Comparison of ENCODE assay signal across 8 cellular contexts in genomic region chr12:27703720-27704452, GRCh38. TPM values are rescaled to one million over a fixed set of nuclear protein-coding genes. Genes with fewer than 3 reads are reported as not detected.
DNase-seq lines count a peak whose midpoint lies in the region; ATAC-seq and TF ChIP-seq lines count a peak whose summit lies in the region.

No MANE protein-coding gene starts in this region.

- peak overlapping the region; percentile 76 for H3K27ac ChIP-seq in GM23248
- H3K27ac ChIP-seq in right atrium auricular region, result no peak overlapping the region

- no peaks in the 10 kb centered on the region for H3K9me3 Mint-ChIP-seq in activated naive CD8-positive, alpha-beta T cell treated with anti-CD3 and anti-CD28 coated beads, Interleukin-2, amount 50 U/mL, for 24 hours

- no peaks in the 10 kb centered on the region for H3K9me2 ChIP-seq in GM23248 (ENCODE audit: insufficient read depth)

- peaks cover 9% of the 10 kb centered on the region for H3K4me1 ChIP-seq in GM23248 (ENCODE audit: insufficient read depth)
- no peaks in the 10 kb centered on the region for H3K4me1 ChIP-seq in right atrium auricular region

- H3K9ac ChIP-seq in GM23248, result no peak overlapping the region; the same call in 1 of the 2 replicates

- TF ChIP-seq CTCF in right atrium auricular region (IDR thresholded peaks at IDR 0.05), result peak; percentile 73 to 79

- DNase-seq in GF-D8 (lab: John Stamatoyannopoulos, UW) (peak; percentile 61), GM23248 (peak; percentile 90), LoVo (ENCODE audit: low spot score) (peak; percentile 88), right atrium auricular region (ENCODE audit: low spot score) (peak; percentile 63), skeletal muscle cell (ENCODE audit: low read depth) (peak; percentile 83), GOT3 (lab: John Stamatoyannopoulos, UW) (no peak)
- peak; percentile 74 for DNase-seq in activated naive CD8-positive, alpha-beta T cell treated with anti-CD3 and anti-CD28 coated beads, Interleukin-2, amount 50 U/mL, for 24 hours

- H3K4me1 Mint-ChIP-seq in activated naive CD8-positive, alpha-beta T cell treated with anti-CD3 and anti-CD28 coated beads, Interleukin-2, amount 50 U/mL, for 24 hours, result no peaks in the 10 kb centered on the region

- peak; percentile 90 for ATAC-seq in SK-N-SH treated with all-trans-retinoic acid at 6 μM for 48 hours
- ATAC-seq in activated naive CD8-positive, alpha-beta T cell treated with anti-CD3 and anti-CD28 coated beads, Interleukin-2, amount 50 U/mL, for 24 hours, result peak; percentile 90

- no peaks in the 10 kb centered on the region for H3K79me2 ChIP-seq in GM23248 (ENCODE audit: insufficient read depth)

- WGBS in GM23248 (ENCODE audit: low coverage in 1 of 2, low lambda C conversion rate in 2 of 2, missing lambda C conversion rate in 2 of 2), 2 experiments, result 9 to 11% methylated on average over 4 of the region's 4 CpGs

- H3K27ac Mint-ChIP-seq in activated naive CD8-positive, alpha-beta T cell treated with anti-CD3 and anti-CD28 coated beads, Interleukin-2, amount 50 U/mL, for 24 hours, result no peak overlapping the region

- peaks cover 38% of the 10 kb centered on the region for H3F3A ChIP-seq in GM23248 (ENCODE audit: insufficient read depth)

- in situ Hi-C loops in GM23248 (cut with MboI), result no loop called here

- H3K27me3 ChIP-seq in GM23248 (replicated peaks; ENCODE audit: insufficient read depth) (no peaks in the 10 kb centered on the region), right atrium auricular region (no peaks in the 10 kb centered on the region)

- peaks cover 4% of the 10 kb centered on the region for H3K27me3 Mint-ChIP-seq in activated naive CD8-positive, alpha-beta T cell treated with anti-CD3 and anti-CD28 coated beads, Interleukin-2, amount 50 U/mL, for 24 hours

- H3K36me3 ChIP-seq in GM23248 (ENCODE audit: low read depth) (no peaks in the 10 kb centered on the region), right atrium auricular region (no peaks in the 10 kb centered on the region)

- no peak overlapping the region for H3K4me3 Mint-ChIP-seq in activated naive CD8-positive, alpha-beta T cell treated with anti-CD3 and anti-CD28 coated beads, Interleukin-2, amount 50 U/mL, for 24 hours

- H3K4me3 ChIP-seq in GM23248 (no peak overlapping the region), right atrium auricular region (no peak overlapping the region), skeletal muscle cell (ENCODE audit: low read depth, low read length) (no peak overlapping the region)

- peak overlapping the region; percentile 23; the same call in 1 of the 2 replicates for H2AFZ ChIP-seq in GM23248

- no peaks in the 10 kb centered on the region for H3K36me3 Mint-ChIP-seq in activated naive CD8-positive, alpha-beta T cell treated with anti-CD3 and anti-CD28 coated beads, Interleukin-2, amount 50 U/mL, for 24 hours (ENCODE audit: low read depth)

- no peaks in the 10 kb centered on the region for H3K9me3 ChIP-seq in GM23248 (ENCODE audit: low read depth)
- H3K9me3 ChIP-seq in right atrium auricular region, result no peaks in the 10 kb centered on the region

- H3K4me2 ChIP-seq in GM23248 (ENCODE audit: unreplicated experiment), result peak overlapping the region; percentile 21

- H4K20me1 ChIP-seq in GM23248 (ENCODE audit: insufficient read depth), result no peaks in the 10 kb centered on the region

TF ChIP-seq in SK-N-SH treated with all-trans-retinoic acid at 6 μM for 48 hours, 23 proteins besides CTCF, POLR2A, EP300 and RAD21:
- no peak for TF ChIP-seq CSDC2 (CRISPR knock-in tag; IDR thresholded peaks at IDR 0.05)
- TF ChIP-seq ZNF8 (CRISPR knock-in tag; IDR thresholded peaks at IDR 0.05), result no peak
- TF ChIP-seq CSRNP3 (CRISPR knock-in tag; IDR thresholded peaks at IDR 0.05), result no peak
- no peak for TF ChIP-seq GLIS3 (CRISPR knock-in tag; IDR thresholded peaks at IDR 0.05)
- no peak for TF ChIP-seq TOX (CRISPR knock-in tag; IDR thresholded peaks at IDR 0.05; ENCODE audit: borderline replicate concordance)
- no peak for TF ChIP-seq ESRRG (CRISPR knock-in tag; IDR thresholded peaks at IDR 0.05)
- no peak for TF ChIP-seq ISL1 (CRISPR knock-in tag; IDR thresholded peaks at IDR 0.05)
- no peak for TF ChIP-seq PATZ1 (CRISPR knock-in tag; IDR thresholded peaks at IDR 0.05; ENCODE audit: borderline replicate concordance)
- TF ChIP-seq RARB (CRISPR knock-in tag; IDR thresholded peaks at IDR 0.05), result no peak
- no peak for TF ChIP-seq CREB5 (CRISPR knock-in tag; IDR thresholded peaks at IDR 0.05; ENCODE audit: low read depth)
- no peak for TF ChIP-seq ZFP3 (CRISPR knock-in tag; IDR thresholded peaks at IDR 0.05)

RNA-seq across cellular contexts. Expression of gene MRPS35, which starts 6.7 kb away (rescaled TPM):
- total RNA-seq in GM23248 (2014; rRNA removed; shearing (Covaris generic)), result 40.3 and 55.9 TPM in 2 replicates
- polyA plus RNA-seq in GM23248 (2016; fragmentation: Nextera tagmentation; extraction: Ambion mirVana), result 65.6 and 66.7 TPM in 2 replicates
- 10 to 100 TPM; 41.5 to 56.0 TPM for total RNA-seq in right atrium auricular region

RNA-seq across cellular contexts. Expression of gene REP15, which starts 7.6 kb away (rescaled TPM):
- total RNA-seq in GM23248 (2014; rRNA removed; shearing (Covaris generic)), result 0.51 and 0.54 TPM in 2 replicates
- 0.60 and 1.5 TPM in 2 replicates for polyA plus RNA-seq in GM23248 (2016; fragmentation: Nextera tagmentation; extraction: Ambion mirVana)
- 1 to 10 TPM; 1.4 to 3.1 TPM for total RNA-seq in right atrium auricular region
